In genomic region chr17:56593073-56593740, GRCh38 we compare ENCODE assay signal across 8 cellular contexts. TPM values are rescaled to one million over a fixed set of nuclear protein-coding genes. Genes with fewer than 3 reads are reported as not detected.
A peak's percentile ranks its signal among the peaks of the same experiment; 100 is the strongest.
DNase-seq lines count a peak whose midpoint lies in the region; ATAC-seq and TF ChIP-seq lines count a peak whose summit lies in the region.

Gene NOG (plus strand): TSS chr17:56593699. CDS start chr17:56594224, 525 bp downstream.

- intact Hi-C loops in OCI-LY7 (cut with micrococcal nuclease; ENCODE audit: unreplicated experiment) = loop anchor here (2.0 to 5.0 kb wide), 2 partner anchors 62 to 344 kb away; no protein-coding TSS in a partner anchor

- CTCF ChIA-PET in AG04449 (lab: Yijun Ruan, JAX) = interaction anchor here (0.6 to 9.0 kb wide), 28 partner anchors 8 to 226 kb away, joined by 3 to 265 read pairs (median 4); no protein-coding TSS in a partner anchor
- CTCF ChIA-PET in OCI-LY7 (lab: Charles Lee; ENCODE audit: unreplicated experiment) = interaction anchor here (0.6 kb wide), 1 partner anchor 122 kb away, joined by 5 read pairs; no protein-coding TSS in a partner anchor

- H3K36me3 ChIP-seq in HAP-1 (replicated peaks) (no peaks in the 10 kb centered on the region), OCI-LY7 (ENCODE audit: insufficient read depth, low read length) (no peaks in the 10 kb centered on the region)

- H3K27ac Mint-ChIP-seq in activated naive CD4-positive, alpha-beta T cell treated with anti-CD3 and anti-CD28 coated beads, Interleukin-2, amount 50 U/mL, for 24 hours = no peak within 1 kb of the TSS

- H3K79me2 ChIP-seq in OCI-LY7 (ENCODE audit: insufficient read depth, low read depth, low read length) = no peaks in the 10 kb centered on the region

- DNase-seq in AG04449 (ENCODE audit: low read depth, low spot score) (no peak), HAP-1 (ENCODE audit: low spot score in 2 of 2) (peak; percentile 69 to 86), OCI-LY7 (ENCODE audit: low spot score) (no peak), glomerular visceral epithelial cell (ENCODE audit: extremely low spot score) (peak; percentile 80), omental fat pad (ENCODE audit: low spot score) (no peak), retina (no peak)

- no peak within 1 kb of the TSS for H2AFZ ChIP-seq in OCI-LY7 (ENCODE audit: low read length)

- H3K27me3 ChIP-seq in HAP-1 (ENCODE audit: low read depth) = no peaks in the 10 kb centered on the region

- no peaks in the 10 kb centered on the region for H4K20me1 ChIP-seq in OCI-LY7 (ENCODE audit: insufficient read depth, low read length)

- no peak for TF ChIP-seq CTCF in AG04449 (IDR thresholded peaks at IDR 0.05; ENCODE audit: insufficient read depth, low read length, missing control alignments)
- no peak for TF ChIP-seq CTCF in OCI-LY7 (conservative IDR thresholded peaks at IDR 0.05; ENCODE audit: low read length)
- no peak for TF ChIP-seq CTCF in omental fat pad (IDR thresholded peaks at IDR 0.05)

- H3K9me3 Mint-ChIP-seq in activated naive CD4-positive, alpha-beta T cell treated with anti-CD3 and anti-CD28 coated beads, Interleukin-2, amount 50 U/mL, for 24 hours = no peaks in the 10 kb centered on the region

- H3K4me1 Mint-ChIP-seq in activated naive CD4-positive, alpha-beta T cell treated with anti-CD3 and anti-CD28 coated beads, Interleukin-2, amount 50 U/mL, for 24 hours = peaks cover 27% of the 10 kb centered on the region

- H3K4me3 ChIP-seq in AG04449 (ENCODE audit: low read depth, low read length) = peak within 1 kb of the TSS; percentile 63
- peak within 1 kb of the TSS; percentile 63 for H3K4me3 ChIP-seq in HAP-1
- no peak within 1 kb of the TSS for H3K4me3 ChIP-seq in OCI-LY7 (ENCODE audit: low read depth, low read length, poor library complexity, severe bottlenecking)

- peak within 1 kb of the TSS; percentile 86 for H3K4me3 Mint-ChIP-seq in activated naive CD4-positive, alpha-beta T cell treated with anti-CD3 and anti-CD28 coated beads, Interleukin-2, amount 50 U/mL, for 24 hours

- no peak within 1 kb of the TSS for H3K27ac ChIP-seq in OCI-LY7 (ENCODE audit: low read depth, low read length, poor library complexity, severe bottlenecking)

- H3K9me3 ChIP-seq in HAP-1 (no peaks in the 10 kb centered on the region), OCI-LY7 (ENCODE audit: low read length) (no peaks in the 10 kb centered on the region)

- in situ Hi-C loops in HAP-1 (cut with MboI; ENCODE audit: low sequenced_read_pairs) = loop anchor here (10.0 to 25.0 kb wide), 2 partner anchors 122 to 344 kb away; no protein-coding TSS in a partner anchor

- BruUV-seq in OCI-LY7 (replicated peaks; lab: Mats Ljungman, UMichigan) = no TSS peak

- H3K4me1 ChIP-seq in HAP-1 (peaks cover 16% of the 10 kb centered on the region), OCI-LY7 (ENCODE audit: insufficient read depth, low read length, poor library complexity, severe bottlenecking) (no peaks in the 10 kb centered on the region)

- ATAC-seq in omental fat pad (ENCODE audit: low FRiP score) = peak; percentile 43
- ATAC-seq in GM21619 (IDR thresholded peaks at IDR 0.05; ENCODE audit: unreplicated experiment) = no peak

- POLR2A ChIA-PET in AG04449 (lab: Yijun Ruan, JAX) (interaction anchor here (0.7 to 1.1 kb wide), 3 partner anchors 106 to 1347 kb away, joined by 3 read pairs; no protein-coding TSS in a partner anchor), OCI-LY7 (lab: Charles Lee) (no interaction called here)

- H3K4me2 ChIP-seq in OCI-LY7 (ENCODE audit: low read length) = peak within 1 kb of the TSS; percentile 45

- peaks cover 2% of the 10 kb centered on the region for H3K27me3 Mint-ChIP-seq in activated naive CD4-positive, alpha-beta T cell treated with anti-CD3 and anti-CD28 coated beads, Interleukin-2, amount 50 U/mL, for 24 hours

- H3K9me2 ChIP-seq in OCI-LY7 (ENCODE audit: insufficient read depth, low read length) = no peaks in the 10 kb centered on the region

- no peaks in the 10 kb centered on the region for H3K36me3 Mint-ChIP-seq in activated naive CD4-positive, alpha-beta T cell treated with anti-CD3 and anti-CD28 coated beads, Interleukin-2, amount 50 U/mL, for 24 hours

RNA-seq across cellular contexts. Expression of gene NOG, which starts in this region (rescaled TPM):
- total RNA-seq in OCI-LY7 (2014; rRNA removed; shearing (Covaris generic)) = not detected in 2 replicates
- not detected in 2 replicates for total RNA-seq in OCI-LY7 (2022)
- total RNA-seq in omental fat pad = under 1 TPM; 0.37 to 0.82 (median 0.68) TPM

Comparison
In these comparisons a context has a peak if more than half of its experiments do, and no peak if none do; other contexts are left out.
1. Peak in ATAC-seq in omental fat pad; RNA of the gene not detected or under 1 TPM.
2. DNase-seq: peak in HAP-1 (2 of 2) and glomerular visceral epithelial cell (single experiment); none in AG04449 (single experiment), OCI-LY7 (single experiment), omental fat pad (single experiment) and retina (single experiment).